20 cellular contexts compared by ENCODE assay signal in genomic region chr18:12765127-12765526, GRCh38.
DNase-seq lines count a peak whose midpoint lies in the region; ATAC-seq, FAIRE-seq and TF ChIP-seq lines count a peak whose summit lies in the region.
"Had no signal": no experiment of that assay in that cellular context is flagged by ENCODE, and none has a peak within 500 bp of the region (broad histone marks: within the 10 kb centered on the region; RNA-seq: fewer than 3 reads in every experiment).

No MANE protein-coding gene starts in this region.

- H3K14ac ChIP-seq in H1 (ENCODE audit: insufficient read length) = no peak overlapping the region

- no peaks in the 10 kb centered on the region for H3K9me3 Mint-ChIP-seq in activated CD8-positive, alpha-beta memory T cell treated with anti-CD3 and anti-CD28 coated beads, Interleukin-2, amount 10 ng/mL, durations not matched to agents 7 days and 5 days (ENCODE audit: low read depth)
- H3K9me3 Mint-ChIP-seq: activated naive CD4-positive, alpha-beta T cell treated with anti-CD3 and anti-CD28 coated beads, Interleukin-2, amount 10 ng/mL, durations not matched to agents 7 days and 5 days had no signal

- H3K27me3 Mint-ChIP-seq in activated CD8-positive, alpha-beta memory T cell treated with anti-CD3 and anti-CD28 coated beads, Interleukin-2, amount 10 ng/mL, durations not matched to agents 7 days and 5 days = peaks cover 3% of the 10 kb centered on the region

- H3K27ac ChIP-seq in H1 (ENCODE audit: low read depth, low read length) = no peak overlapping the region
- H3K27ac ChIP-seq: neutrophil had no signal

- no peaks in the 10 kb centered on the region for H3K23me2 ChIP-seq in H1 (ENCODE audit: low read depth, low read length)

- no peak overlapping the region for H3K18ac ChIP-seq in H1 (ENCODE audit: extremely low read depth, low read length)

- peak; percentile 7 to 11; a peak in 1 of 4 replicates for TF ChIP-seq RAD21 in H1 (IDR thresholded peaks at IDR 0.05 in 1 of 2, conservative IDR thresholded peaks at IDR 0.05 in 1 of 2; ENCODE audit: low read depth in 2 of 2, low read length in 2 of 2)

- no peaks in the 10 kb centered on the region for H4K20me1 ChIP-seq in H1 (replicated peaks in 1 of 2; ENCODE audit: control insufficient read depth in 1 of 2, insufficient read depth in 2 of 2, low read length in 2 of 2)

- H3K4me3 ChIP-seq in H1 (ENCODE audit: extremely low read depth in 1 of 4, insufficient read depth in 2 of 4, low read depth in 3 of 4, low read length in 4 of 4) = no peak overlapping the region

- no peak for FAIRE-seq in H1 (lab: Jason Lieb, UNC)
- FAIRE-seq: colon, endometrium had no signal

- H3K56ac ChIP-seq in H1 (replicated peaks; ENCODE audit: insufficient read length, low read depth, low read length) = no peak overlapping the region

- no peak overlapping the region for H3K27ac Mint-ChIP-seq in activated CD8-positive, alpha-beta memory T cell treated with anti-CD3 and anti-CD28 coated beads, Interleukin-2, amount 10 ng/mL, durations not matched to agents 7 days and 5 days
- H3K27ac Mint-ChIP-seq: activated naive CD4-positive, alpha-beta T cell treated with anti-CD3 and anti-CD28 coated beads, Interleukin-2, amount 10 ng/mL, durations not matched to agents 7 days and 5 days had no signal

- H3K36me3 Mint-ChIP-seq in activated CD8-positive, alpha-beta memory T cell treated with anti-CD3 and anti-CD28 coated beads, Interleukin-2, amount 10 ng/mL, durations not matched to agents 7 days and 5 days = peaks cover 5% of the 10 kb centered on the region
- H3K36me3 Mint-ChIP-seq: activated naive CD4-positive, alpha-beta T cell treated with anti-CD3 and anti-CD28 coated beads, Interleukin-2, amount 10 ng/mL, durations not matched to agents 7 days and 5 days had no signal

- no peak overlapping the region for H2BK120ac ChIP-seq in H1 (replicated peaks; ENCODE audit: low read depth, low read length)

- H4K8ac ChIP-seq in H1 (ENCODE audit: extremely low read depth, insufficient read depth, low read length) = no peak overlapping the region

- H3K36me3 ChIP-seq in H1 (ENCODE audit: control insufficient read depth in 2 of 4, insufficient read depth in 4 of 4, low read length in 3 of 4) = no peaks in the 10 kb centered on the region
- H3K36me3 ChIP-seq: neutrophil had no signal

- no peak overlapping the region for H4K91ac ChIP-seq in H1 (replicated peaks; ENCODE audit: insufficient read length, low read length)

- no peak overlapping the region for H2BK15ac ChIP-seq in H1 (ENCODE audit: low read length)

- H3K4me2 ChIP-seq in H1 (ENCODE audit: insufficient read depth in 1 of 2, low read depth in 2 of 2, low read length in 2 of 2) = no peak overlapping the region

- H2BK12ac ChIP-seq in H1 (ENCODE audit: low read depth, low read length) = no peak overlapping the region

- H3K4me1 Mint-ChIP-seq in activated CD8-positive, alpha-beta memory T cell treated with anti-CD3 and anti-CD28 coated beads, Interleukin-2, amount 10 ng/mL, durations not matched to agents 7 days and 5 days = peaks cover 3% of the 10 kb centered on the region
- H3K4me1 Mint-ChIP-seq: activated naive CD4-positive, alpha-beta T cell treated with anti-CD3 and anti-CD28 coated beads, Interleukin-2, amount 10 ng/mL, durations not matched to agents 7 days and 5 days had no signal

- no peak for TF ChIP-seq EP300 in H1 (IDR thresholded peaks at IDR 0.05; ENCODE audit: borderline replicate concordance in 1 of 2, low read depth in 2 of 2, low read length in 2 of 2)

- no peak overlapping the region for H2BK20ac ChIP-seq in H1 (ENCODE audit: low read length)

- no peaks in the 10 kb centered on the region for H3K79me1 ChIP-seq in H1 (ENCODE audit: low read depth, low read length)

- no peak overlapping the region for H3K4me3 Mint-ChIP-seq in activated CD8-positive, alpha-beta memory T cell treated with anti-CD3 and anti-CD28 coated beads, Interleukin-2, amount 10 ng/mL, durations not matched to agents 7 days and 5 days
- H3K4me3 Mint-ChIP-seq: activated naive CD4-positive, alpha-beta T cell treated with anti-CD3 and anti-CD28 coated beads, Interleukin-2, amount 10 ng/mL, durations not matched to agents 7 days and 5 days had no signal

- no peak overlapping the region for H2AFZ ChIP-seq in H1 (ENCODE audit: low read length)

- H3K23ac ChIP-seq in H1 (ENCODE audit: insufficient read length) = no peak overlapping the region

- CTCF ChIA-PET in activated CD8-positive, alpha-beta memory T cell treated with anti-CD3 and anti-CD28 coated beads, Interleukin-2, amount 10 ng/mL, durations not matched to agents 7 days and 5 days (lab: Charles Lee) = no interaction called here
- CTCF ChIA-PET in H1 (lab: Charles Lee; ENCODE audit: partially characterized antibody) = no interaction called here

- H3K9me3 ChIP-seq in H1 (ENCODE audit: insufficient read depth in 2 of 2, low read depth in 1 of 2, low read length in 1 of 2) = no peaks in the 10 kb centered on the region
- H3K9me3 ChIP-seq: neutrophil had no signal

- H3K4me1 ChIP-seq in H1 (replicated peaks in 1 of 4; ENCODE audit: control insufficient read depth in 3 of 4, insufficient read depth in 4 of 4, low read length in 3 of 4) = peaks cover 0 to 6% (median 4%) of the 10 kb centered on the region in 4 experiments; a peak in 4 of 7 replicates

- H3K9ac ChIP-seq in H1 (replicated peaks in 1 of 4; ENCODE audit: extremely low read depth in 1 of 4, low read depth in 3 of 4, low read length in 3 of 4) = no peak overlapping the region

- TF ChIP-seq CTCF in H1 (IDR thresholded peaks at IDR 0.05; ENCODE audit: control extremely low read depth in 1 of 3, insufficient read depth in 1 of 3, low read depth in 1 of 3, low read length in 3 of 3) = no peak

- no peak overlapping the region for H4K5ac ChIP-seq in H1 (ENCODE audit: insufficient read length, low read depth, low read length)

- ATAC-seq in activated CD8-positive, alpha-beta memory T cell treated with anti-CD3 and anti-CD28 coated beads, Interleukin-2, amount 10 ng/mL, durations not matched to agents 7 days and 5 days = peak; percentile 47
- ATAC-seq in GM21737 (IDR thresholded peaks at IDR 0.05; ENCODE audit: unreplicated experiment) = no peak

- DNase-seq in activated CD8-positive, alpha-beta memory T cell treated with anti-CD3 and anti-CD28 coated beads, Interleukin-2, amount 10 ng/mL, durations not matched to agents 7 days and 5 days = no peak
- no peak for DNase-seq in activated CD8-positive, alpha-beta memory T cell treated with anti-CD3 and anti-CD28 coated beads for 24 hours
- peak; percentile 76 for DNase-seq in NCI-H510A (lab: John Stamatoyannopoulos, UW)
- no peak for DNase-seq in H1 (ENCODE audit: low read depth in 1 of 2, low spot score in 2 of 2)
- no peak for DNase-seq in activated effector memory CD4-positive, alpha-beta T cell treated with anti-CD3 and anti-CD28 coated beads, Interleukin-2, amount 50 U/mL, for 16 hours
- no peak for DNase-seq in dedifferentiated amniotic fluid mesenchymal stem cell (ENCODE audit: extremely low spot score)
- DNase-seq in activated CD4-positive, CD25-positive, alpha-beta regulatory T cell (lab: John Stamatoyannopoulos, UW) = no peak
- DNase-seq: activated CD4-positive, alpha-beta T cell treated with anti-CD3 and anti-CD28 coated beads for 4 hours; activated naive CD4-positive, alpha-beta T cell treated with anti-CD3 and anti-CD28 coated beads, Interleukin-2, amount 10 ng/mL, durations not matched to agents 7 days and 5 days; COR-L47; IMR-90; NCI-H345; OCI-M1; stimulated activated CD4-positive, alpha-beta T cell treated with anti-CD3 and anti-CD28 coated beads, Interleukin-15, amount 100 ng/mL, for 24 hours; stimulated activated naive CD4-positive, alpha-beta T cell treated with Interleukin-2 at 50 U/mL for 16 hours; T-helper 9 cell had no signal

- no peak overlapping the region for H2BK5ac ChIP-seq in H1 (ENCODE audit: low read depth, low read length)

- H3K4ac ChIP-seq in H1 (replicated peaks; ENCODE audit: insufficient read length, low read depth, low read length) = no peak overlapping the region

- 77% methylated on average over 8 of the region's 8 CpGs; no CpG with 5 or more reads in 1 of the 2 experiments for WGBS in H1 (ENCODE audit: extremely low coverage in 1 of 2, insufficient coverage in 1 of 2, insufficient read length in 1 of 2, insufficient replicate concordance in 2 of 2, low coverage in 1 of 2, low lambda C conversion rate in 2 of 2, missing lambda C conversion rate in 1 of 2), 2 experiments

- H2AK5ac ChIP-seq in H1 (ENCODE audit: low read depth, low read length) = no peak overlapping the region

- POLR2A ChIA-PET in H1 (lab: Charles Lee; ENCODE audit: partially characterized antibody) = interaction anchor here (0.6 to 2.5 kb wide), 2 partner anchors 12 to 30 kb away, joined by 3 to 14 read pairs; no protein-coding TSS in a partner anchor

- no peaks in the 10 kb centered on the region for H3K27me3 ChIP-seq in H1 (replicated peaks in 1 of 4; ENCODE audit: control insufficient read depth in 3 of 4, extremely low read depth in 1 of 4, insufficient read depth in 3 of 4, low read length in 3 of 4)
- H3K27me3 ChIP-seq: neutrophil had no signal

- no peak for TF ChIP-seq POLR2A in H1 (IDR thresholded peaks at IDR 0.05; ENCODE audit: control extremely low read depth in 1 of 2, low read depth in 2 of 2, low read length in 2 of 2)

- H3K79me2 ChIP-seq in H1 (ENCODE audit: control insufficient read depth in 1 of 2, insufficient read depth in 2 of 2, low read length in 2 of 2) = no peaks in the 10 kb centered on the region

TF ChIP-seq in H1, 55 proteins besides CTCF, POLR2A, EP300 and RAD21 (continues in another document):
- TF ChIP-seq NRF1 (IDR thresholded peaks at IDR 0.05; ENCODE audit: low read depth, low read length) (no peak), POLR2AphosphoS5 (IDR thresholded peaks at IDR 0.05; ENCODE audit: low read depth, low read length) (no peak), JUND (IDR thresholded peaks at IDR 0.05; ENCODE audit: low read length) (no peak), RFX5 (IDR thresholded peaks at IDR 0.05; ENCODE audit: borderline replicate concordance, low read depth, low read length) (no peak), CHD2 (IDR thresholded peaks at IDR 0.05; ENCODE audit: low read length) (no peak), RXRA (IDR thresholded peaks at IDR 0.05; ENCODE audit: insufficient read depth, low read depth, low read length) (no peak), KDM5A (IDR thresholded peaks at IDR 0.05; ENCODE audit: low read length) (no peak), BRCA1 (IDR thresholded peaks at IDR 0.05; ENCODE audit: low read depth, low read length) (no peak), CBX5 (IDR thresholded peaks at IDR 0.05; ENCODE audit: low read depth, low read length) (no peak), CHD1 (IDR thresholded peaks at IDR 0.05; ENCODE audit: low read depth, low read length) (no peak), GABPA (IDR thresholded peaks at IDR 0.05; ENCODE audit: borderline replicate concordance, insufficient read depth, low read length) (no peak), TBP (IDR thresholded peaks at IDR 0.05; ENCODE audit: low read depth, low read length) (no peak), SP1 (IDR thresholded peaks at IDR 0.05; ENCODE audit: low read depth, low read length) (no peak), HDAC6 (IDR thresholded peaks at IDR 0.05; ENCODE audit: low read depth, low read length) (no peak)
